Comparison of ENCODE assay signal across 15 cellular contexts in the genomic region with DNA sequence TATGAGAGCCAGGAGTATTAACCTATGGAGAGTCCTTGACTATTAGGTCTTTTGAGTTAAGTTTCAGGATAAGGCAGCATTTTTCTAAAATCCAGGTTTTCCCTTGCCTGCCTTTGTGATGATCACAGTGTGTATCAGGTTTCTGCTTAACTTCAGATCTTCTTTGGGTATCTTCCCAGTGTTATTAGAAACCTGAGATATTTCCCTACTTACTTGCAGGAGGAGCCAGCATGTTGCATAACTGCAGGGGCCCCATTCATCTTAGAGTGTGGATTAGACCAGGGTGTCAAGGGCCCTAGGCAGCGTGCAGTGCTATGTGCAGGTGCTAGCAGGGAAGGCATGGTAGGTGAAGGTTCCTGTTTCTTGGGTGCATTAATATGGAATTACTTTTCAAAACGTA.
DNase-seq lines count a peak whose midpoint lies in the region; ATAC-seq and TF ChIP-seq lines count a peak whose summit lies in the region.
"Had no signal": no experiment of that assay in that cellular context is flagged by ENCODE, and none has a peak within 500 bp of the region (broad histone marks: within the 10 kb centered on the region; RNA-seq: fewer than 3 reads in every experiment).

No MANE protein-coding gene starts in this region.

- 76% methylated on average over 2 of the region's 2 CpGs for WGBS in right cardiac atrium
- WGBS in lung, 2 donors: 59 to 76% methylated on average over 2 of the region's 2 CpGs

- intact Hi-C loops in right cardiac atrium (cut with DNase I) (no loop called here), cardiac septum (cut with DNase I) (loop anchor here (10.0 kb wide), 1 partner anchor 52 kb away; no protein-coding TSS in a partner anchor), uterus (cut with DNase I; ENCODE audit: low total_unique reads) (no loop called here)

- H3K27me3 ChIP-seq in right cardiac atrium (ENCODE audit: control insufficient read depth, insufficient read depth): no peaks in the 10 kb centered on the region
- H3K27me3 ChIP-seq in lung (ENCODE audit: control insufficient read depth, insufficient read depth): no peaks in the 10 kb centered on the region
- H3K27me3 ChIP-seq in uterus: no peaks in the 10 kb centered on the region

- no peak for TF ChIP-seq CTCF in astrocyte of the spinal cord (IDR thresholded peaks at IDR 0.05; ENCODE audit: low read depth, low read length)
- TF ChIP-seq CTCF in lung (IDR thresholded peaks at IDR 0.05; ENCODE audit: control extremely low read depth, extremely low read depth): no peak
- TF ChIP-seq CTCF in uterus (IDR thresholded peaks at IDR 0.05): no peak

- H3K36me3 ChIP-seq in lung (ENCODE audit: control insufficient read depth in 2 of 2, insufficient read depth in 2 of 2, low read length in 2 of 2): no peaks in the 10 kb centered on the region
- H3K36me3 ChIP-seq in uterus: no peaks in the 10 kb centered on the region

- no peak for TF ChIP-seq POLR2A in uterus (IDR thresholded peaks at IDR 0.05)

- DNase-seq in right cardiac atrium (no peak), cardiac septum (ENCODE audit: low spot score) (no peak), astrocyte of the spinal cord (ENCODE audit: low read depth, low spot score) (peak; percentile 55), lung (ENCODE audit: low spot score) (peak; percentile 43), uterus (peak in 1 of 2 donors; percentile 27)
- DNase-seq: activated T-cell treated with anti-CD3 and anti-CD28 coated beads, Interleukin-2, amount 50 U/mL, for 24 hours; AML-193; GDM1; naive B cell; NCI-H2107; stimulated activated CD4-positive, alpha-beta T cell treated with anti-CD3 and anti-CD28 coated beads, Interleukin-1b, Interleukin-23, amount 100 ng/mL, for 48 hours; stimulated activated naive CD8-positive, alpha-beta T cell treated with anti-CD3 and anti-CD28 coated beads, Interleukin-15, Interleukin-2, amounts not matched to agents 100 U/mL and 50 U/mL, for 24 hours had no signal

- no peak overlapping the region for H3K4me3 ChIP-seq in right cardiac atrium (ENCODE audit: low read length)
- H3K4me3 ChIP-seq in astrocyte of the spinal cord (ENCODE audit: low read depth, low read length): no peak overlapping the region
- H3K4me3 ChIP-seq in lung: no peak overlapping the region
- H3K4me3 ChIP-seq in uterus: no peak overlapping the region

- H3K4me1 ChIP-seq in right cardiac atrium (ENCODE audit: control insufficient read depth, insufficient read depth, low read length): peaks cover 15% of the 10 kb centered on the region
- peaks cover 10 to 13% of the 10 kb centered on the region in 2 donors for H3K4me1 ChIP-seq in lung (ENCODE audit: control insufficient read depth in 2 of 2, insufficient read depth in 2 of 2, low read length in 2 of 2)
- no peaks in the 10 kb centered on the region for H3K4me1 ChIP-seq in uterus

- H3K9me3 ChIP-seq in right cardiac atrium (ENCODE audit: control insufficient read depth, low read length) (no peaks in the 10 kb centered on the region), lung (ENCODE audit: control insufficient read depth in 2 of 2, insufficient read depth in 1 of 2, low read length in 1 of 2) (no peaks in the 10 kb centered on the region), uterus (no peaks in the 10 kb centered on the region)

- in situ Hi-C loops in astrocyte of the spinal cord (cut with HindIII; ENCODE audit: low sequenced_read_pairs): no loop called here

- H3K27ac ChIP-seq in right cardiac atrium (ENCODE audit: low read length): peak overlapping the region; percentile 42
- H3K27ac ChIP-seq in lung (ENCODE audit: low read depth in 1 of 2, low read length in 1 of 2): no peak overlapping the region
- peak overlapping the region; percentile 20 to 29 for H3K27ac ChIP-seq in uterus

- ATAC-seq in right cardiac atrium (no peak), lung (ENCODE audit: insufficient read depth, low FRiP score) (no peak), HG02623 (IDR thresholded peaks at IDR 0.05; ENCODE audit: unreplicated experiment) (no peak), GM19035 (IDR thresholded peaks at IDR 0.05; ENCODE audit: unreplicated experiment) (no peak), GM21723 (IDR thresholded peaks at IDR 0.05; ENCODE audit: unreplicated experiment) (no peak)
- ATAC-seq: stimulated activated naive CD8-positive, alpha-beta T cell treated with anti-CD3 and anti-CD28 coated beads, Interleukin-15, Interleukin-2, amounts not matched to agents 100 U/mL and 50 U/mL, for 24 hours had no signal

Comparison
In these comparisons a context has a peak if more than half of its experiments do, and no peak if none do; other contexts are left out.
1. DNase-seq: peak in astrocyte of the spinal cord (single experiment) and lung (single experiment); none in right cardiac atrium (0 of 3) and cardiac septum (single experiment).
2. H3K27ac ChIP-seq: peak in right cardiac atrium (single experiment) and uterus (2 of 2); none in lung (0 of 2).